2 cellular contexts compared by ENCODE assay signal in the genomic region with DNA sequence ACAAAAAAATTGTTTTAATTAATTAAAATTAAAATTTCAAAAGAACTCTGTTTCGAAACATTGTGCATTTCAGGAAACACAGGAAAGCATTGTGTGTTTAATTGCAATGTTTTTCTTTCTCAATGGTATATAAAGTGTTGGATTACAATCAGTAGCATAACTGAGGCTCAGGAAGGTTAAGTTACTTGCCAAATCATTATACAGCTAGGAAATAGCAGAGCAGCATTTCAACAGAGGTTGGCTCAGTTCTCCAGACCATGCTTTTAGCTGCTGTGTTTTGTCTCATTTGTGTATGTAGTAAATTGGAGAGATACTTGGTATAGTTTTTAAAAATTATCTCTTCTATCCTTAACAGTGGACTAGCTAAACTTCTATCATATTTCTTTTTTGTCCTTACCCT.
TF ChIP-seq lines count a peak whose summit lies in the region.

No MANE protein-coding gene starts in this region.

TF ChIP-seq in IMR-90, 13 proteins besides CTCF, POLR2A, EP300 and RAD21:
- TF ChIP-seq SMC3 (IDR thresholded peaks at IDR 0.05; ENCODE audit: low read depth, low read length) (no peak), MXI1 (IDR thresholded peaks at IDR 0.05; ENCODE audit: borderline replicate concordance, low read depth, low read length) (no peak), BHLHE40 (IDR thresholded peaks at IDR 0.05; ENCODE audit: low read depth, low read length) (no peak), USF2 (IDR thresholded peaks at IDR 0.05; ENCODE audit: low read depth, low read length) (no peak)

TF ChIP-seq in endothelial cell of umbilical vein, 7 proteins besides CTCF, POLR2A, EP300 and RAD21:
- TF ChIP-seq GATA2 (IDR thresholded peaks at IDR 0.05; ENCODE audit: insufficient read depth, insufficient read length, low read depth, low read length) = no peak
- TF ChIP-seq, protein P1, sequence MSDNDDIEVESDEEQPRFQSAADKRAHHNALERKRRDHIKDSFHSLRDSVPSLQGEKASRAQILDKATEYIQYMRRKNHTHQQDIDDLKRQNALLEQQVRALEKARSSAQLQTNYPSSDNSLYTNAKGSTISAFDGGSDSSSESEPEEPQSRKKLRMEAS (IDR thresholded peaks at IDR 0.05; ENCODE audit: insufficient read depth, insufficient read length) = no peak
- TF ChIP-seq MYC (IDR thresholded peaks at IDR 0.05; ENCODE audit: low read depth, low read length) = no peak
- TF ChIP-seq JUN (IDR thresholded peaks at IDR 0.05; ENCODE audit: borderline replicate concordance, insufficient read depth, insufficient read length, low read depth) = no peak
- no peak for TF ChIP-seq EZH2 (IDR thresholded peaks at IDR 0.05; ENCODE audit: borderline replicate concordance, low read depth, low read length, severe bottlenecking)
- no peak for TF ChIP-seq FOS (IDR thresholded peaks at IDR 0.05; ENCODE audit: borderline replicate concordance, insufficient read depth, low read length)
- TF ChIP-seq POLR2AphosphoS5 (IDR thresholded peaks at IDR 0.05; ENCODE audit: insufficient read depth, low read depth, low read length) = no peak
